21 cellular contexts compared by ENCODE assay signal in genomic region chr5:124278636-124279035, GRCh38.
"Had no signal": no experiment of that assay in that cellular context is flagged by ENCODE, and none has a peak within 500 bp of the region (broad histone marks: within the 10 kb centered on the region; RNA-seq: fewer than 3 reads in every experiment).

No MANE protein-coding gene starts in this region.

- H3K4me3 ChIP-seq: ascending aorta, body of pancreas had no signal

- H3K27ac Mint-ChIP-seq: activated CD8-positive, alpha-beta T cell treated with anti-CD3 and anti-CD28 coated beads, Interleukin-2, amount 10 ng/mL, durations not matched to agents 7 days and 5 days; activated naive CD4-positive, alpha-beta T cell treated with anti-CD3 and anti-CD28 coated beads, Interleukin-2, amount 50 U/mL, for 24 hours; T-helper 17 cell; WTC11 had no signal

- H3K4me1 ChIP-seq: ascending aorta had no signal

- H3K9me3 ChIP-seq: ascending aorta, body of pancreas had no signal

- H3K27me3 ChIP-seq: ascending aorta, body of pancreas had no signal

- H3K36me3 Mint-ChIP-seq: activated naive CD4-positive, alpha-beta T cell treated with anti-CD3 and anti-CD28 coated beads, Interleukin-2, amount 50 U/mL, for 24 hours; WTC11 had no signal

- DNase-seq: activated CD4-positive, alpha-beta T cell treated with anti-CD3 and anti-CD28 coated beads for 48 hours; activated CD4-positive, alpha-beta T cell treated with anti-CD3 and anti-CD28 coated beads, Interleukin-2, amount 50 U/mL, for 4 hours; activated CD4-positive, CD25-positive, alpha-beta regulatory T cell treated with anti-CD3 and anti-CD28 coated beads, Interleukin-2, amount 50 U/mL, for 72 hours; activated CD8-positive, alpha-beta memory T cell treated with anti-CD3 and anti-CD28 coated beads, Interleukin-2, amount 50 U/mL, for 48 hours; activated CD8-positive, alpha-beta T cell treated with anti-CD3 and anti-CD28 coated beads, Interleukin-2, amount 10 ng/mL, durations not matched to agents 7 days and 5 days; activated T-cell treated with anti-CD3 and anti-CD28 coated beads, Interleukin-2, amount 50 U/mL, for 1 hour; amniotic stem cell; body of pancreas; NCI-H1048; NCI-H146; NCI-H187 treated with DMSO at 0.1 percent for 48 hours; NCI-H2081 treated with DMSO at 0.1 percent for 48 hours; NCI-H446; NCI-H524; SHP77 treated with DMSO at 0.1 percent for 48 hours; T-helper 17 cell; T-helper 9 cell had no signal

- ATAC-seq: activated CD8-positive, alpha-beta T cell treated with anti-CD3 and anti-CD28 coated beads, Interleukin-2, amount 10 ng/mL, durations not matched to agents 7 days and 5 days; body of pancreas; T-helper 17 cell; WTC11 had no signal

- H3K4me1 Mint-ChIP-seq: activated naive CD4-positive, alpha-beta T cell treated with anti-CD3 and anti-CD28 coated beads, Interleukin-2, amount 50 U/mL, for 24 hours; central memory CD8-positive, alpha-beta T cell; T-helper 17 cell had no signal

- H3K4me3 Mint-ChIP-seq: activated CD8-positive, alpha-beta T cell treated with anti-CD3 and anti-CD28 coated beads, Interleukin-2, amount 10 ng/mL, durations not matched to agents 7 days and 5 days; activated naive CD4-positive, alpha-beta T cell treated with anti-CD3 and anti-CD28 coated beads, Interleukin-2, amount 50 U/mL, for 24 hours; central memory CD8-positive, alpha-beta T cell; T-helper 17 cell; WTC11 had no signal

- H3K27me3 Mint-ChIP-seq: activated naive CD4-positive, alpha-beta T cell treated with anti-CD3 and anti-CD28 coated beads, Interleukin-2, amount 50 U/mL, for 24 hours; central memory CD8-positive, alpha-beta T cell; T-helper 17 cell had no signal

- H3K27ac ChIP-seq: ascending aorta, body of pancreas had no signal

- H3K36me3 ChIP-seq: ascending aorta had no signal
